ENCODE assay signal across 18 cellular contexts in the genomic region with DNA sequence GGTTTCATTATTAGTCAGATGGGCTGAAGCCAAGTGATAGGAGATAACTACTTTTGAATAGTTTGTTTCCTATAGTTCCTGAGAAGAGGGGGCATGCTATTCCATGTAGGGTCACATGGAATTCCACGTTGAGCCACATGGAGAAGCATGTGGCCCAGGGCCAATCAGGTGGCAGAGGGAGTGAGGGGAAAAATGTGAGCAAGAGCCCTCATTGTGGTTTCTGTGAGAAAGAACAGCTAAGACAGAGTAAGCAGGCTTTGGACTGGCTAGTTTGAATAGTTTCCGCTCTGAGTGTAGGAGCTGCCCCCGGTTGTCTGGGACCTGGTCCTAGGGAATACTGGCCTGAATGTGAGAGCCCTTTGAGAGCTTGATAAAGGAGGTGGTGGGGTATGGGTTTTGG.
"Had no signal": no experiment of that assay in that cellular context is flagged by ENCODE, and none has a peak within 500 bp of the region (broad histone marks: within the 10 kb centered on the region; RNA-seq: fewer than 3 reads in every experiment).

No MANE protein-coding gene starts in this region.

- H3K9me3 Mint-ChIP-seq: activated T-helper 1 cell treated with anti-CD3 and anti-CD28 coated beads, Interleukin-12 subunit alpha, Interleukin-12 subunit beta, Interleukin-2, Interleukin-4 antibody, amounts not matched to agents 30 ng/mL and 10 ng/mL and 1 ng/mL, durations not matched to agents 14 hours and 24 hours and 36 hours had no signal

- H3K4me1 ChIP-seq: colonic mucosa, left ventricle myocardium inferior, right atrium auricular region, tibial artery, uterus had no signal

- H3K27me3 ChIP-seq: colonic mucosa, right atrium auricular region, tibial artery, uterus had no signal

- H3K27me3 Mint-ChIP-seq: activated CD4-positive, alpha-beta T cell treated with anti-CD3 and anti-CD28 coated beads, Interleukin-2, amount 10 ng/mL, durations not matched to agents 7 days and 5 days; progenitor cell of endocrine pancreas had no signal

- H3K4me1 Mint-ChIP-seq: activated CD4-positive, alpha-beta T cell treated with anti-CD3 and anti-CD28 coated beads, Interleukin-2, amount 10 ng/mL, durations not matched to agents 7 days and 5 days had no signal

- H3K4me3 ChIP-seq: colonic mucosa, left ventricle myocardium inferior, right atrium auricular region, skin epidermis, tibial artery, uterus had no signal

- ATAC-seq: esophagus mucosa had no signal

- H3K4me3 Mint-ChIP-seq: activated CD4-positive, alpha-beta T cell treated with anti-CD3 and anti-CD28 coated beads, Interleukin-2, amount 10 ng/mL, durations not matched to agents 7 days and 5 days; activated T-helper 1 cell treated with anti-CD3 and anti-CD28 coated beads, Interleukin-12 subunit alpha, Interleukin-12 subunit beta, Interleukin-2, Interleukin-4 antibody, amounts not matched to agents 30 ng/mL and 10 ng/mL and 1 ng/mL, durations not matched to agents 14 hours and 24 hours and 36 hours; nephron; T-helper 2 cell treated with Interferon-gamma antibody and Interleukin-4, amounts not matched to agents 5 μg/mL and 100 μg/mL, for 36 hours had no signal

- H3K27ac ChIP-seq: colonic mucosa, left ventricle myocardium inferior, right atrium auricular region, skin epidermis, tibial artery, uterus had no signal

- H3K36me3 ChIP-seq: colonic mucosa, left ventricle myocardium inferior, right atrium auricular region, tibial artery, uterus had no signal

- H3K27ac Mint-ChIP-seq: activated CD4-positive, alpha-beta T cell treated with anti-CD3 and anti-CD28 coated beads, Interleukin-2, amount 10 ng/mL, durations not matched to agents 7 days and 5 days; activated T-helper 1 cell treated with anti-CD3 and anti-CD28 coated beads, Interleukin-12 subunit alpha, Interleukin-12 subunit beta, Interleukin-2, Interleukin-4 antibody, amounts not matched to agents 30 ng/mL and 10 ng/mL and 1 ng/mL, durations not matched to agents 14 hours and 24 hours and 36 hours; nephron; progenitor cell of endocrine pancreas; T-helper 2 cell treated with Interferon-gamma antibody and Interleukin-4, amounts not matched to agents 5 μg/mL and 100 μg/mL, for 36 hours had no signal

- H3K9me3 ChIP-seq: colonic mucosa, tibial artery, uterus had no signal

- DNase-seq: activated CD4-positive, alpha-beta T cell treated with anti-CD3 and anti-CD28 coated beads, Interleukin-2, amount 10 ng/mL, durations not matched to agents 7 days and 5 days; activated CD4-positive, CD25-positive, alpha-beta regulatory T cell; activated CD8-positive, alpha-beta memory T cell treated with anti-CD3 and anti-CD28 coated beads for 24 hours; activated naive CD4-positive, alpha-beta T cell treated with Interleukin-2 at 50 U/mL for 16 hours; caudate nucleus; colonic mucosa; left ventricle myocardium inferior; stimulated activated CD4-positive, alpha-beta T cell treated with anti-CD3 and anti-CD28 coated beads, Interleukin-4, amount 100 ng/mL, for 24 hours; stimulated activated naive CD4-positive, alpha-beta T cell; tibial artery; uterus had no signal
